8 cellular contexts compared by ENCODE assay signal in the genomic region with DNA sequence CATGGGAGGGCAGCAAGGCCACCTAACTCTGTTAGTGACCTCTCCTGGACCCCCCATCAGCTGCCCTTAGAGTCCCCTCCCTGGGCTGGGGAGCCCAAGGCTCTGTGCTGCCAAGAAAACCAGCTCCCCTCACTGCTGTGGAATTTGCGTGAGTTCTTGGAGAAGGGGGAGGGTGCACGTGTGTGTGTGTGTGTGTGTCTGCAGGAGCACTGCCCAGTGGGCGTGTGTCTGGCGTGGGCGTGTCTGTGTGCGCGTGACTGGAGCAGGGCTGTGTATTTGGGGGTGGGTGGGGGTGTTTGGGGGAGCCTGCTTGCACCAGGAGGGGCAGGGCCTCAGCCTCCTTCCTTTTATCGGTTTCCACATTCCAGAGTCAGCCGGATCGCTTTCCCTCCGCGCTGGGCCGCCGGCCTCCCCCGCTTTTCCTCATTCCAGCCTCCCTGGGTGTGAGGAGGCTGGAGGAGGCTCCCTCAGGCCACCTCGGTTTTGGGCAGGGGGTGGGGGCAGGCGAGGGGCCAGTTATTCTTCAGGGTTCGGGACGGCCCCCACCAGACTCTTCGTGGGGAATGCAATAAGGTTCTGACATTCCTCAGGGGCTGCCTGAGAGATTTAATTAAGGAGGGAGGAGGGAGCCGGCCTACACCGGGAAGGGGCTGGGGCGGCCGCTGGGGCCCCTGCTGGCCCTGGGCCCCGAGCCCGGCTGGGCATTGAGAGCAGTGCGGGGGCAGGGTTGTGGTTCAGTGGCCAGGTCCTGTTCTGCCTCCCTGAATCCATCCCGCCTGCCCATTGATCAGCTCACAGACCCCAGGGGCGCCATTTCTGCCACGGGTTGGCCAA. TPM values are rescaled to one million over a fixed set of nuclear protein-coding genes. Genes with fewer than 3 reads are reported as not detected.
A peak's percentile ranks its signal among the peaks of the same experiment; 100 is the strongest.
DNase-seq lines count a peak whose midpoint lies in the region; ATAC-seq, FAIRE-seq and TF ChIP-seq lines count a peak whose summit lies in the region.

No MANE protein-coding gene starts in this region.

- H3K4me2 ChIP-seq in HCT116 (ENCODE audit: low read length) (peak overlapping the region; percentile 99), skeletal muscle satellite cell (ENCODE audit: low read length) (peak overlapping the region; percentile 99)

- BruUV-seq in HCT116 (replicated peaks; lab: Mats Ljungman, UMichigan) = no TSS peak

- H3K36me3 ChIP-seq in HCT116 (ENCODE audit: control insufficient read depth in 1 of 2, insufficient read depth in 2 of 2, low read length in 2 of 2) (no peaks in the 10 kb centered on the region), iPS-15b (ENCODE audit: control insufficient read depth, insufficient read depth, low read length) (peaks cover 3% of the 10 kb centered on the region), skeletal muscle satellite cell (ENCODE audit: insufficient read depth, low read length) (peaks cover 4% of the 10 kb centered on the region)

- POLR2A ChIA-PET in HCT116 (lab: Charles Lee) = interaction anchor here (0.9 to 1.1 kb wide), 2 partner anchors 17 to 89 kb away, joined by 3 to 6 read pairs; no protein-coding TSS in a partner anchor

- TF ChIP-seq CTCF in HCT116 (IDR thresholded peaks at IDR 0.05 in 2 of 3, conservative IDR thresholded peaks at IDR 0.05 in 1 of 3; ENCODE audit: borderline replicate concordance in 1 of 3, insufficient read depth in 1 of 3, low read depth in 2 of 3, low read length in 2 of 3) = no peak
- TF ChIP-seq CTCF in astrocyte of the cerebellum (IDR thresholded peaks at IDR 0.05; ENCODE audit: low read depth, low read length, missing control alignments) = no peak

- no peak for DNase-seq in HCT116 (ENCODE audit: low read depth, low spot score)
- peak; percentile 80 for DNase-seq in astrocyte of the cerebellum (ENCODE audit: low read depth)
- DNase-seq in germinal center (ENCODE audit: low spot score) = no peak
- no peak for DNase-seq in GM19239 (ENCODE audit: insufficient read length, low spot score)
- no peak for DNase-seq in SK-N-DZ (ENCODE audit: low spot score)
- no peak for DNase-seq in NCI-H774 (lab: John Stamatoyannopoulos, UW)

- H3K9me2 ChIP-seq in HCT116 (ENCODE audit: insufficient read depth) = no peaks in the 10 kb centered on the region

- H3K27ac ChIP-seq in HCT116 (ENCODE audit: low read depth, low read length) = peak overlapping the region; percentile 72

- RAD21 ChIA-PET in HCT116 (lab: Charles Lee; ENCODE audit: low non-redundant PET in 1 of 2, low total read pairs in 2 of 2, uncharacterized antibody in 2 of 2, unreplicated experiment in 2 of 2) = interaction anchor here in 1 of 2 experiments (1.0 kb wide), 1 partner anchor 15 kb away, joined by 3 read pairs; no protein-coding TSS in a partner anchor

- FAIRE-seq in GM19239 (lab: Jason Lieb, UNC) = no peak

- intact Hi-C loops in HCT116 (cut with micrococcal nuclease) = no loop called here

- H3K9ac ChIP-seq in HCT116 (ENCODE audit: low read length) = peak overlapping the region; percentile 52
- no peak overlapping the region for H3K9ac ChIP-seq in iPS-15b (ENCODE audit: low read depth, low read length)
- peak overlapping the region; percentile 83 for H3K9ac ChIP-seq in skeletal muscle satellite cell (ENCODE audit: low read depth, low read length)

- CTCF ChIA-PET in HCT116 (lab: Charles Lee) = interaction anchor here (3.3 kb wide), 1 partner anchor 29 kb away, joined by 23 read pairs; no protein-coding TSS in a partner anchor

- no peak overlapping the region for H2AFZ ChIP-seq in HCT116 (ENCODE audit: low read depth, low read length, poor library complexity, severe bottlenecking)

- ATAC-seq in HCT116 = peak; percentile 18

- no peaks in the 10 kb centered on the region for H3K9me3 ChIP-seq in HCT116 (ENCODE audit: control insufficient read depth in 1 of 2, insufficient read depth in 1 of 2, low read depth in 1 of 2, low read length in 2 of 2)
- H3K9me3 ChIP-seq in iPS-15b (ENCODE audit: control insufficient read depth, insufficient read depth, low read length) = no peaks in the 10 kb centered on the region
- H3K9me3 ChIP-seq in skeletal muscle satellite cell (replicated peaks; ENCODE audit: low read length) = no peaks in the 10 kb centered on the region

- in situ Hi-C loops in astrocyte of the cerebellum (cut with HindIII; ENCODE audit: low sequenced_read_pairs) = no loop called here

- no peak for TF ChIP-seq RAD21 in HCT116 (IDR thresholded peaks at IDR 0.05; ENCODE audit: low read depth)

- peaks cover 38 to 76% of the 10 kb centered on the region in 2 experiments for H3K4me1 ChIP-seq in HCT116 (ENCODE audit: control insufficient read depth in 1 of 2, insufficient read depth in 2 of 2, low read length in 2 of 2)
- H3K4me1 ChIP-seq in iPS-15b (ENCODE audit: control insufficient read depth, insufficient read depth, low read length) = peaks cover 15% of the 10 kb centered on the region
- peaks cover 81% of the 10 kb centered on the region for H3K4me1 ChIP-seq in skeletal muscle satellite cell (ENCODE audit: control insufficient read depth, insufficient read depth, low read length)

- peaks cover 17% of the 10 kb centered on the region; the same call in 1 of the 2 replicates for H3K79me2 ChIP-seq in HCT116 (ENCODE audit: insufficient read depth, low read length)

- no peaks in the 10 kb centered on the region for H4K20me1 ChIP-seq in HCT116 (ENCODE audit: insufficient read depth)

- no peaks in the 10 kb centered on the region for H3K27me3 ChIP-seq in HCT116 (ENCODE audit: insufficient read depth, low read length)
- no peaks in the 10 kb centered on the region for H3K27me3 ChIP-seq in iPS-15b (ENCODE audit: control insufficient read depth, insufficient read depth, low read length)
- H3K27me3 ChIP-seq in skeletal muscle satellite cell (ENCODE audit: control insufficient read depth, insufficient read depth, low read length) = no peaks in the 10 kb centered on the region

- H3K4me3 ChIP-seq in HCT116 (replicated peaks in 1 of 2; ENCODE audit: low read depth in 1 of 2, low read length in 2 of 2) (peak overlapping the region in 1 of 2 experiments; percentile 80; a peak in 2 of 4 replicates), astrocyte of the cerebellum (ENCODE audit: low read depth, low read length) (peak overlapping the region; percentile 71), iPS-15b (ENCODE audit: low read depth, low read length) (peak overlapping the region; percentile 18), skeletal muscle satellite cell (ENCODE audit: low read length) (peak overlapping the region; percentile 97)

- no peak for TF ChIP-seq POLR2A in HCT116 (IDR thresholded peaks at IDR 0.05; ENCODE audit: borderline replicate concordance, extremely low read depth, insufficient read depth, insufficient read length)

TF ChIP-seq in HCT116, 20 proteins besides CTCF, POLR2A, EP300 and RAD21:
- TF ChIP-seq EZH2 (IDR thresholded peaks at IDR 0.05) (no peak), EGR1 (IDR thresholded peaks at IDR 0.05; ENCODE audit: low read depth) (peak; percentile 83), MAX (IDR thresholded peaks at IDR 0.05) (peak; percentile 51), SP1 (IDR thresholded peaks at IDR 0.05; ENCODE audit: low read depth) (peak; percentile 16; the same call in 1 of the 2 replicates)
TF ChIP-seq in HCT116: peak in this region for 3.

RNA-seq across cellular contexts. Expression of gene VASN, which starts 2.5 kb away (rescaled TPM):
- total RNA-seq in HCT116 (2021; ENCODE audit: unreplicated experiment) = 6.3 TPM
- polyA plus RNA-seq in HCT116 (2012) = 6.7 and 7.4 TPM in 2 replicates
- 137 and 165 TPM in 2 replicates for total RNA-seq in skeletal muscle satellite cell (2012; rRNA removed)
- polyA plus RNA-seq in SK-N-DZ (2014; cell fraction: cytosol; rRNA removed) = 7.4 and 7.9 TPM in 2 replicates
- 3.4 and 4.9 TPM in 2 replicates for polyA plus RNA-seq in SK-N-DZ (2014; cell fraction: nucleus; rRNA removed)

RNA-seq across cellular contexts. Expression of gene PAM16, which starts 23.0 kb away (rescaled TPM):
- total RNA-seq in HCT116 (2021; ENCODE audit: unreplicated experiment) = 102 TPM
- 98.6 and 111 TPM in 2 replicates for polyA plus RNA-seq in HCT116 (2012)
- total RNA-seq in skeletal muscle satellite cell (2012; rRNA removed) = 37.8 and 62.3 TPM in 2 replicates
- polyA plus RNA-seq in SK-N-DZ (2014; cell fraction: cytosol; rRNA removed) = 187 and 191 TPM in 2 replicates
- polyA plus RNA-seq in SK-N-DZ (2014; cell fraction: nucleus; rRNA removed) = 181 and 215 TPM in 2 replicates

RNA-seq across cellular contexts. Expression of gene CORO7, which starts 42.3 kb away (rescaled TPM):
- total RNA-seq in HCT116 (2021; ENCODE audit: unreplicated experiment) = 21.3 TPM
- 9.7 and 11.0 TPM in 2 replicates for polyA plus RNA-seq in HCT116 (2012)
- 11.9 and 16.6 TPM in 2 replicates for total RNA-seq in skeletal muscle satellite cell (2012; rRNA removed)
- polyA plus RNA-seq in SK-N-DZ (2014; cell fraction: cytosol; rRNA removed) = 39.0 and 46.4 TPM in 2 replicates
- polyA plus RNA-seq in SK-N-DZ (2014; cell fraction: nucleus; rRNA removed) = 187 and 190 TPM in 2 replicates

RNA-seq across cellular contexts. Expression of gene DNAJA3, which starts 51.5 kb away (rescaled TPM):
- total RNA-seq in HCT116 (2021; ENCODE audit: unreplicated experiment) = 93.3 TPM
- polyA plus RNA-seq in HCT116 (2012) = 81.3 and 81.4 TPM in 2 replicates
- total RNA-seq in skeletal muscle satellite cell (2012; rRNA removed) = 54.2 and 63.1 TPM in 2 replicates
- polyA plus RNA-seq in SK-N-DZ (2014; cell fraction: cytosol; rRNA removed) = 83.8 and 85.3 TPM in 2 replicates
- polyA plus RNA-seq in SK-N-DZ (2014; cell fraction: nucleus; rRNA removed) = 87.2 and 90.3 TPM in 2 replicates

RNA-seq across cellular contexts. Expression of gene GLIS2, which starts 58.3 kb away (rescaled TPM):
- total RNA-seq in HCT116 (2021; ENCODE audit: unreplicated experiment) = 18.2 TPM
- 15.5 and 15.6 TPM in 2 replicates for polyA plus RNA-seq in HCT116 (2012)
- 1.5 and 2.0 TPM in 2 replicates for total RNA-seq in skeletal muscle satellite cell (2012; rRNA removed)
- 4.4 and 4.5 TPM in 2 replicates for polyA plus RNA-seq in SK-N-DZ (2014; cell fraction: cytosol; rRNA removed)
- polyA plus RNA-seq in SK-N-DZ (2014; cell fraction: nucleus; rRNA removed) = 2.7 and 7.0 TPM in 2 replicates
